9 cellular contexts compared by ENCODE assay signal in genomic region chr22:37187552-37187890, GRCh38. TPM values are rescaled to one million over a fixed set of nuclear protein-coding genes. Genes with fewer than 3 reads are reported as not detected.
DNase-seq lines count a peak whose midpoint lies in the region; ATAC-seq and TF ChIP-seq lines count a peak whose summit lies in the region.
"Had no signal": no experiment of that assay in that cellular context is flagged by ENCODE, and none has a peak within 500 bp of the region (broad histone marks: within the 10 kb centered on the region; RNA-seq: fewer than 3 reads in every experiment).

No MANE protein-coding gene starts in this region.

- H3K9ac ChIP-seq in endodermal cell (ENCODE audit: extremely low read depth, low read length, poor library complexity, severe bottlenecking): peak overlapping the region; percentile 50

- H3K4me3 ChIP-seq in endodermal cell (ENCODE audit: low read length): peak overlapping the region; percentile 82
- H3K4me3 ChIP-seq in mesodermal cell (ENCODE audit: extremely low read depth, insufficient read depth, low read length, poor library complexity, severe bottlenecking): peak overlapping the region; percentile 51
- peak overlapping the region; percentile 32 to 37 for H3K4me3 ChIP-seq in uterus

- no peak for ATAC-seq in activated naive CD8-positive, alpha-beta T cell treated with anti-CD3 and anti-CD28 coated beads, Interleukin-2, amount 10 ng/mL, durations not matched to agents 7 days and 5 days (ENCODE audit: low read depth)
- no peak for ATAC-seq in activated naive CD8-positive, alpha-beta T cell treated with anti-CD3 and anti-CD28 coated beads, Interleukin-2, amount 50 U/mL, for 24 hours
- no peak for ATAC-seq in GM18519 (IDR thresholded peaks at IDR 0.05; ENCODE audit: low FRiP score, unreplicated experiment)

- peaks cover 45% of the 10 kb centered on the region for H3K4me1 Mint-ChIP-seq in activated naive CD8-positive, alpha-beta T cell treated with anti-CD3 and anti-CD28 coated beads, Interleukin-2, amount 10 ng/mL, durations not matched to agents 7 days and 5 days
- peaks cover 54% of the 10 kb centered on the region for H3K4me1 Mint-ChIP-seq in activated naive CD8-positive, alpha-beta T cell treated with anti-CD3 and anti-CD28 coated beads, Interleukin-2, amount 50 U/mL, for 24 hours
- H3K4me1 Mint-ChIP-seq in endodermal cell: peaks cover 36% of the 10 kb centered on the region

- WGBS in endodermal cell (ENCODE audit: insufficient coverage in 1 of 2, insufficient read length in 1 of 2), 2 experiments: 28 to 50% methylated on average over 3 to 5 of the region's 5 CpGs
- 17 to 24% methylated on average over 2 to 4 of the region's 5 CpGs for WGBS in mesodermal cell (ENCODE audit: insufficient coverage in 2 of 2), 2 experiments

- peak; percentile 24 for DNase-seq in activated naive CD8-positive, alpha-beta T cell treated with anti-CD3 and anti-CD28 coated beads, Interleukin-2, amount 10 ng/mL, durations not matched to agents 7 days and 5 days
- no peak for DNase-seq in activated naive CD8-positive, alpha-beta T cell treated with anti-CD3 and anti-CD28 coated beads, Interleukin-2, amount 50 U/mL, for 24 hours
- DNase-seq in endodermal cell (peak; percentile 65), uterus (peak; percentile 38 to 52), HK-2 (ENCODE audit: unreplicated experiment) (no peak), retina (no peak)
- DNase-seq: DMS79 had no signal

- TF ChIP-seq CTCF in endodermal cell (conservative IDR thresholded peaks at IDR 0.05): no peak
- TF ChIP-seq CTCF in uterus (IDR thresholded peaks at IDR 0.05): no peak

- H3K27ac ChIP-seq in endodermal cell (ENCODE audit: low read depth, low read length) (peak overlapping the region; percentile 85), mesodermal cell (ENCODE audit: low read depth, low read length, severe bottlenecking) (peak overlapping the region; percentile 93), uterus (peak overlapping the region; percentile 93 to 96)

- no peaks in the 10 kb centered on the region for H3K9me3 Mint-ChIP-seq in activated naive CD8-positive, alpha-beta T cell treated with anti-CD3 and anti-CD28 coated beads, Interleukin-2, amount 10 ng/mL, durations not matched to agents 7 days and 5 days
- H3K9me3 Mint-ChIP-seq in activated naive CD8-positive, alpha-beta T cell treated with anti-CD3 and anti-CD28 coated beads, Interleukin-2, amount 50 U/mL, for 24 hours: peaks cover 1% of the 10 kb centered on the region
- H3K9me3 Mint-ChIP-seq in endodermal cell: peaks cover 15% of the 10 kb centered on the region

- H3K9me3 ChIP-seq in endodermal cell (ENCODE audit: control insufficient read depth, low read length) (peaks cover 16% of the 10 kb centered on the region), mesodermal cell (ENCODE audit: control insufficient read depth, low read length) (peaks cover 4% of the 10 kb centered on the region), uterus (no peaks in the 10 kb centered on the region)

- H3K27me3 Mint-ChIP-seq in activated naive CD8-positive, alpha-beta T cell treated with anti-CD3 and anti-CD28 coated beads, Interleukin-2, amount 10 ng/mL, durations not matched to agents 7 days and 5 days: no peaks in the 10 kb centered on the region
- H3K27me3 Mint-ChIP-seq in activated naive CD8-positive, alpha-beta T cell treated with anti-CD3 and anti-CD28 coated beads, Interleukin-2, amount 50 U/mL, for 24 hours: no peaks in the 10 kb centered on the region
- H3K27me3 Mint-ChIP-seq in endodermal cell (ENCODE audit: insufficient read depth): no peaks in the 10 kb centered on the region

- H3K27me3 ChIP-seq in endodermal cell (ENCODE audit: control insufficient read depth, insufficient read depth, low read length, poor library complexity, severe bottlenecking) (no peaks in the 10 kb centered on the region), uterus (no peaks in the 10 kb centered on the region)

- intact Hi-C loops in uterus (cut with DNase I; ENCODE audit: low total_unique reads): no loop called here

- peak overlapping the region; percentile 21 for H3K27ac Mint-ChIP-seq in activated naive CD8-positive, alpha-beta T cell treated with anti-CD3 and anti-CD28 coated beads, Interleukin-2, amount 10 ng/mL, durations not matched to agents 7 days and 5 days
- H3K27ac Mint-ChIP-seq in activated naive CD8-positive, alpha-beta T cell treated with anti-CD3 and anti-CD28 coated beads, Interleukin-2, amount 50 U/mL, for 24 hours: no peak overlapping the region
- H3K27ac Mint-ChIP-seq in endodermal cell: peak overlapping the region; percentile 88

- POLR2A ChIA-PET in activated naive CD8-positive, alpha-beta T cell treated with anti-CD3 and anti-CD28 coated beads, Interleukin-2, amount 10 ng/mL, durations not matched to agents 7 days and 5 days (lab: Charles Lee): interaction anchor here (0.8 to 2.4 kb wide), 9 partner anchors 9 to 108 kb away, joined by 3 to 12 read pairs (median 5); partner anchors contain the start of gene RAC2

- no peaks in the 10 kb centered on the region for H3K36me3 ChIP-seq in endodermal cell (ENCODE audit: control insufficient read depth, insufficient read depth, low read length)
- H3K36me3 ChIP-seq in mesodermal cell (ENCODE audit: control insufficient read depth, insufficient read depth, low read length): peaks cover 13% of the 10 kb centered on the region
- H3K36me3 ChIP-seq in uterus: no peaks in the 10 kb centered on the region

- no peak for TF ChIP-seq POLR2A in uterus (IDR thresholded peaks at IDR 0.05)

- H3K4me3 Mint-ChIP-seq in activated naive CD8-positive, alpha-beta T cell treated with anti-CD3 and anti-CD28 coated beads, Interleukin-2, amount 10 ng/mL, durations not matched to agents 7 days and 5 days: no peak overlapping the region
- no peak overlapping the region for H3K4me3 Mint-ChIP-seq in activated naive CD8-positive, alpha-beta T cell treated with anti-CD3 and anti-CD28 coated beads, Interleukin-2, amount 50 U/mL, for 24 hours
- H3K4me3 Mint-ChIP-seq in endodermal cell: peak overlapping the region; percentile 65

- peaks cover 10% of the 10 kb centered on the region for H3K36me3 Mint-ChIP-seq in activated naive CD8-positive, alpha-beta T cell treated with anti-CD3 and anti-CD28 coated beads, Interleukin-2, amount 10 ng/mL, durations not matched to agents 7 days and 5 days
- peaks cover 7% of the 10 kb centered on the region for H3K36me3 Mint-ChIP-seq in activated naive CD8-positive, alpha-beta T cell treated with anti-CD3 and anti-CD28 coated beads, Interleukin-2, amount 50 U/mL, for 24 hours (ENCODE audit: low read depth)
- H3K36me3 Mint-ChIP-seq in endodermal cell (ENCODE audit: low read depth): peaks cover 11% of the 10 kb centered on the region

- peaks cover 23% of the 10 kb centered on the region for H3K4me1 ChIP-seq in endodermal cell (ENCODE audit: control insufficient read depth, insufficient read depth, low read length)
- peaks cover 30% of the 10 kb centered on the region for H3K4me1 ChIP-seq in mesodermal cell (ENCODE audit: control insufficient read depth, insufficient read depth, low read length, poor library complexity, severe bottlenecking)
- peaks cover 7 to 15% of the 10 kb centered on the region in 2 donors for H3K4me1 ChIP-seq in uterus

RNA-seq across cellular contexts. Expression of gene C1QTNF6, which starts 0.5 kb away (rescaled TPM):
- total RNA-seq in activated naive CD8-positive, alpha-beta T cell treated with anti-CD3 and anti-CD28 coated beads, Interleukin-2, amount 10 ng/mL, durations not matched to agents 7 days and 5 days: 10 to 100 TPM; 15.2 to 15.7 TPM
- total RNA-seq in endodermal cell (10 to 100 TPM; 15.5 to 16.9 TPM), uterus (10 to 100 TPM in 1 of 4 donors, 1 to 10 TPM in 2, under 1 TPM in 1; 0.29 to 16.0 (median 3.1) TPM)
- polyA plus RNA-seq in endodermal cell (2013, experiment 1 of 2): 17.3 TPM
- polyA plus RNA-seq in endodermal cell (2013, experiment 2 of 2): 18.8 TPM
- 42.1 TPM for polyA plus RNA-seq in mesodermal cell (2013, experiment 1 of 2)
- 36.7 TPM for polyA plus RNA-seq in mesodermal cell (2013, experiment 2 of 2)

RNA-seq across cellular contexts. Expression of gene SSTR3, which starts 24.8 kb away (rescaled TPM):
- 10 to 100 TPM; 10.1 to 11.3 TPM for total RNA-seq in activated naive CD8-positive, alpha-beta T cell treated with anti-CD3 and anti-CD28 coated beads, Interleukin-2, amount 10 ng/mL, durations not matched to agents 7 days and 5 days
- under 1 TPM; 0.11 to 0.20 TPM for total RNA-seq in endodermal cell
- polyA plus RNA-seq in endodermal cell (2013, experiment 1 of 2): 0.14 TPM
- 0.12 TPM for polyA plus RNA-seq in endodermal cell (2013, experiment 2 of 2)
- not detected for polyA plus RNA-seq in mesodermal cell (2013, experiment 1 of 2)
- 0.05 TPM for polyA plus RNA-seq in mesodermal cell (2013, experiment 2 of 2)
- 1 to 10 TPM in 2 of 4 donors, under 1 TPM in 1, not detected in 1; under 0.01 to 5.8 (median 3.1) TPM for total RNA-seq in uterus

RNA-seq across cellular contexts. Expression of gene IL2RB, which starts 37.8 kb away (rescaled TPM):
- total RNA-seq in activated naive CD8-positive, alpha-beta T cell treated with anti-CD3 and anti-CD28 coated beads, Interleukin-2, amount 10 ng/mL, durations not matched to agents 7 days and 5 days: 100 to 1,000 TPM; 223 to 232 TPM
- under 1 TPM; 0.15 to 0.42 TPM for total RNA-seq in endodermal cell
- polyA plus RNA-seq in endodermal cell (2013, experiment 1 of 2): 1.1 TPM
- 1.5 TPM for polyA plus RNA-seq in endodermal cell (2013, experiment 2 of 2)
- 7.9 TPM for polyA plus RNA-seq in mesodermal cell (2013, experiment 1 of 2)
- polyA plus RNA-seq in mesodermal cell (2013, experiment 2 of 2): 7.4 TPM
- 1 to 10 TPM in 1 of 4 donors, under 1 TPM in 1, not detected in 2; 0.48 to 1.6 TPM for total RNA-seq in uterus

RNA-seq across cellular contexts. Expression of gene RAC2, which starts 56.5 kb away (rescaled TPM):
- 1,000 to 10,000 TPM in 1 of 2 experiments, 100 to 1,000 TPM in 1; 963 to 1,011 TPM for total RNA-seq in activated naive CD8-positive, alpha-beta T cell treated with anti-CD3 and anti-CD28 coated beads, Interleukin-2, amount 10 ng/mL, durations not matched to agents 7 days and 5 days
- total RNA-seq in endodermal cell (1 to 10 TPM; 4.5 to 5.6 TPM), uterus (1 to 10 TPM; 2.4 to 6.7 (median 4.5) TPM)
- 2.0 TPM for polyA plus RNA-seq in endodermal cell (2013, experiment 1 of 2)
- 1.8 TPM for polyA plus RNA-seq in endodermal cell (2013, experiment 2 of 2)
- polyA plus RNA-seq in mesodermal cell (2013, experiment 1 of 2): 16.4 TPM
- polyA plus RNA-seq in mesodermal cell (2013, experiment 2 of 2): 14.7 TPM

Comparison
In these comparisons a context has a peak if more than half of its experiments do, and no peak if none do; other contexts are left out.
1. DNase-seq: peak in activated naive CD8-positive, alpha-beta T cell treated with anti-CD3 and anti-CD28 coated beads, Interleukin-2, amount 10 ng/mL, durations not matched to agents 7 days and 5 days (single experiment), endodermal cell (single experiment) and uterus (2 of 2); none in activated naive CD8-positive, alpha-beta T cell treated with anti-CD3 and anti-CD28 coated beads, Interleukin-2, amount 50 U/mL, for 24 hours (single experiment), HK-2 (single experiment) and retina (single experiment).
2. RNA of gene IL2RB, which starts 37.8 kb away (total RNA-seq): 223 to 232 TPM in activated naive CD8-positive, alpha-beta T cell treated with anti-CD3 and anti-CD28 coated beads, Interleukin-2, amount 10 ng/mL, durations not matched to agents 7 days and 5 days; 0.48 to 1.6 TPM in uterus and 0.15 to 0.42 TPM in endodermal cell; every median in the first group is over 10 times any median in the second.
3. Peak in every context shown above with its lines, with median percentiles within 50 percentile points of each other: H3K27ac ChIP-seq and H3K4me3 ChIP-seq.